ENCODE assay signal across 19 cellular contexts in the genomic region with DNA sequence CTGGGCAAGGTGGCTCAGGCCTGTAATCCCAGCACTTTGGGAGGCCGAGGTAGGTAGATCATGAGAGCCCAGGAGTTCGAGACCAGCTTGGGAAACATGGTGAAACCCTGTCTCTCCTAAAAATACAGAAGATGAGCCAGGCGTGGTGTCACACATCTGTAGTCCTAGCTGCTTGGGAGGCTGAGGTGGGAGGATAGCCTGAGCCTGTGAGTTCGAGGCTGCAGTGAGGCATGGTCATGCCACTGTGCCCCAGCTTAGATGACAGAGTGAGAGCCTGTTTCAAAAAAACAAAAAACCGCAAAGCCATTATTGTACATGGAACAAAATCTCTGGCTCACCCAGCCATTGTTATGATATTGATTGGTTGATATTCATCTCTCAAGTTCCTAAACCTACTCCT.
"Had no signal": no experiment of that assay in that cellular context is flagged by ENCODE, and none has a peak within 500 bp of the region (broad histone marks: within the 10 kb centered on the region; RNA-seq: fewer than 3 reads in every experiment).

No MANE protein-coding gene starts in this region.

- H3K27ac ChIP-seq: brain microvascular endothelial cell, colonic mucosa, heart left ventricle, spleen, transverse colon, vagina, VCaP had no signal

- H3K27me3 Mint-ChIP-seq: activated T-helper 17 cell treated with anti-CD3 and anti-CD28 coated beads, Interleukin-2, amount 50 U/mL, for 72 hours; naive thymus-derived CD8-positive, alpha-beta T cell had no signal

- H3K4me3 Mint-ChIP-seq: activated T-helper 17 cell treated with anti-CD3 and anti-CD28 coated beads, Interleukin-2, amount 50 U/mL, for 72 hours; naive thymus-derived CD8-positive, alpha-beta T cell had no signal

- DNase-seq: activated CD4-positive, alpha-beta T cell treated with anti-CD3 and anti-CD28 coated beads, Interleukin-2, amount 50 U/mL, for 4 hours; activated CD4-positive, CD25-positive, alpha-beta regulatory T cell treated with anti-CD3 and anti-CD28 coated beads, Interleukin-2, amount 50 U/mL, for 72 hours; activated naive CD4-positive, alpha-beta T cell treated with Interleukin-2 at 50 U/mL for 16 hours; activated T-cell treated with anti-CD3 and anti-CD28 coated beads for 4 hours; aorta; brain microvascular endothelial cell; central memory CD4-positive, alpha-beta T cell; colonic mucosa; heart left ventricle; left ventricle myocardium superior; naive thymus-derived CD8-positive, alpha-beta T cell; nucleus accumbens; spleen; stimulated activated naive CD4-positive, alpha-beta T cell; T-helper 2 cell; transverse colon had no signal

- H3K27me3 ChIP-seq: brain microvascular endothelial cell, colonic mucosa, heart left ventricle, spleen, transverse colon, vagina had no signal

- H3K4me3 ChIP-seq: colonic mucosa, heart left ventricle, spleen, transverse colon, vagina had no signal

- H3K27ac Mint-ChIP-seq: activated T-helper 17 cell treated with anti-CD3 and anti-CD28 coated beads, Interleukin-2, amount 50 U/mL, for 72 hours had no signal

- ATAC-seq: activated T-helper 17 cell treated with anti-CD3 and anti-CD28 coated beads, Interleukin-2, amount 50 U/mL, for 72 hours; heart left ventricle; left ventricle myocardium superior had no signal

- H3K9me3 Mint-ChIP-seq: activated T-helper 17 cell treated with anti-CD3 and anti-CD28 coated beads, Interleukin-2, amount 50 U/mL, for 72 hours; naive thymus-derived CD8-positive, alpha-beta T cell had no signal
